In the genomic region with DNA sequence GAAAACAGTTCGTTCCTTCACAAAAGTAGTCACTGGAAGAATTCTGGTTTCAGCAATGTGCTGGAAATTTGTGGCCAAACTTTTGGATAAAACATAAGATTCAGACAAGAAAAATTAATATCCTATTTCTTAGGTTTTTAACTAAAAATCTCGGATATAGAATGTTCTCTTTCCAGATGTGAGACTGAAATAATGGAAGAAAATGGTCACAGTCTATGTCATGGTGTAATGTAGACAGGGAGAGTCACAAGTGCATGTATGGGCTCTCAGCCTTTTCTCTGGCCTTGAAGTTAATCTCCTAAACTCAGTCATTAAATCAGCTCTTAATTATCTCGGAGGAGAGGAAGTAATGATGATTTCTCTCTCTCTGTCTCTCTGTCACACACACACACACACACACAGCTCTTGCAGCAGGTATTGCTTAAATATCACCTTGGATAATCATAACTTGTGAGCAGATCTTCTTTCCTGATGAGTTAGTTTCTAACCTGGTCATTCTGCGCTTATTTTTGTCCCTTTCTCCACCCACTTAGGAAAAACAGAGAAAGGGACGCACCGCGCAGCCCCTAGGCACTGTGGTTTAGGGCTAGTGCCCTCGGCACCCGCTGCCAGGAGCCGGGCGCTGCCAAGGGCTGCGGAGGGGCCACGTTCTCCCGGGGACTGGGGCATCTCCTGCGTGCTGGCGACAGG, we compare ENCODE assay signal across 8 cellular contexts. TPM values are rescaled to one million over a fixed set of nuclear protein-coding genes. Genes with fewer than 3 reads are reported as not detected.
DNase-seq lines count a peak whose midpoint lies in the region; ATAC-seq, FAIRE-seq and TF ChIP-seq lines count a peak whose summit lies in the region.

No MANE protein-coding gene starts in this region.

- ATAC-seq in GM19043 (IDR thresholded peaks at IDR 0.05; ENCODE audit: low read depth, unreplicated experiment) (peak; percentile 17), HG02938 (IDR thresholded peaks at IDR 0.05; ENCODE audit: unreplicated experiment) (no peak), HG03354 (IDR thresholded peaks at IDR 0.05; ENCODE audit: poor library complexity, severe bottlenecking, unreplicated experiment) (no peak)

- DNase-seq in MG63 (no peak), dorsolateral prefrontal cortex (no peak), frontal cortex (ENCODE audit: low spot score in 2 of 2) (no peak), epidermal melanocyte (ENCODE audit: insufficient read length, low spot score) (no peak)

- intact Hi-C loops in dorsolateral prefrontal cortex (cut with DNase I), result loop anchor here (2.0 to 10.0 kb wide), 4 partner anchors 36 to 1856 kb away; no protein-coding TSS in a partner anchor

- peak overlapping the region in 1 of 2 donors; percentile 62 for H3K9ac ChIP-seq in mucosa of rectum (ENCODE audit: low read depth in 1 of 2, low read length in 2 of 2)

- H3K36me3 ChIP-seq in MG63 (peaks cover 3% of the 10 kb centered on the region; the same call in 1 of the 2 replicates), mucosa of rectum (ENCODE audit: control insufficient read depth in 2 of 2, insufficient read depth in 2 of 2, low read length in 2 of 2) (no peaks in the 10 kb centered on the region)

- H3K4me3 ChIP-seq in MG63 (peak overlapping the region; percentile 72), dorsolateral prefrontal cortex (peak overlapping the region; percentile 45 to 86 (median 70)), mucosa of rectum (ENCODE audit: low read length in 2 of 2) (peak overlapping the region; percentile 88 to 90)

- H3K27me3 ChIP-seq in MG63 (no peaks in the 10 kb centered on the region), dorsolateral prefrontal cortex (peaks cover 0 to 61% (median 28%) of the 10 kb centered on the region in 45 donors), mucosa of rectum (ENCODE audit: control insufficient read depth in 2 of 2, insufficient read depth in 2 of 2, low read length in 2 of 2) (no peaks in the 10 kb centered on the region)

- H3K4me1 ChIP-seq in mucosa of rectum (ENCODE audit: control insufficient read depth in 2 of 2, insufficient read depth in 2 of 2, low read length in 2 of 2), result peaks cover 5 to 13% of the 10 kb centered on the region in 2 donors

- no peak for TF ChIP-seq CTCF in dorsolateral prefrontal cortex (IDR thresholded peaks at IDR 0.05 in 54 of 56, conservative IDR thresholded peaks at IDR 0.05 in 2 of 56; ENCODE audit: low read depth in 1 of 56, partially characterized antibody in 56 of 56)

- no peak for FAIRE-seq in frontal cortex (lab: Jason Lieb, UNC)

- no peaks in the 10 kb centered on the region for H3K9me3 ChIP-seq in MG63
- H3K9me3 ChIP-seq in mucosa of rectum (ENCODE audit: control insufficient read depth in 2 of 2, low read length in 2 of 2), result no peaks in the 10 kb centered on the region

- H3K27ac ChIP-seq in dorsolateral prefrontal cortex (peak overlapping the region in 53 of 59 donors; percentile 40 to 98 (median 89)), mucosa of rectum (ENCODE audit: low read depth in 2 of 2, low read length in 2 of 2) (peak overlapping the region; percentile 38 to 63)

RNA-seq across cellular contexts. Expression of a gene that starts 0.7 kb away (rescaled TPM):
- 0.95 and 2.6 TPM in 2 replicates for total RNA-seq in MG63 (2014; rRNA removed; shearing (Covaris generic); ENCODE audit: low replicate concordance)
- 10 to 100 TPM in 39 of 120 experiments, 1 to 10 TPM in 80, under 1 TPM in 1; 0.84 to 36.5 (median 7.3) TPM for total RNA-seq in dorsolateral prefrontal cortex
- 2.0 TPM for total RNA-seq in frontal cortex
